8 cellular contexts compared by ENCODE assay signal in genomic region chr1:168145184-168146159, GRCh38. TPM values are rescaled to one million over a fixed set of nuclear protein-coding genes. Genes with fewer than 3 reads are reported as not detected.
DNase-seq lines count a peak whose midpoint lies in the region; ATAC-seq, FAIRE-seq and TF ChIP-seq lines count a peak whose summit lies in the region.

No MANE protein-coding gene starts in this region.

- TF ChIP-seq POLR2A in breast epithelium (IDR thresholded peaks at IDR 0.05): no peak

- no peaks in the 10 kb centered on the region for H3K27me3 ChIP-seq in breast epithelium

- FAIRE-seq in islet of Langerhans (lab: Jason Lieb, UNC): peak; percentile 58

- ATAC-seq in GM18873 (IDR thresholded peaks at IDR 0.05; ENCODE audit: low FRiP score, unreplicated experiment) (peak; percentile 74), HG03135 (IDR thresholded peaks at IDR 0.05; ENCODE audit: unreplicated experiment) (peak; percentile 94)

- H3K9me3 ChIP-seq in breast epithelium: no peaks in the 10 kb centered on the region

- no peaks in the 10 kb centered on the region for H3K4me1 ChIP-seq in breast epithelium

- no peak overlapping the region for H3K27ac ChIP-seq in breast epithelium

- H3K4me3 ChIP-seq in AG09309 (ENCODE audit: control insufficient read depth, low read depth, low read length) (no peak overlapping the region), WI38 (ENCODE audit: low read depth, low read length) (no peak overlapping the region), breast epithelium (no peak overlapping the region)

- intact Hi-C loops in breast epithelium (cut with DNase I; ENCODE audit: low total_unique reads): no loop called here

- TF ChIP-seq CTCF in AG09309 (IDR thresholded peaks at IDR 0.05; ENCODE audit: control insufficient read depth, insufficient read depth, low read depth, low read length, missing control alignments) (peak; percentile 99), WI38 (IDR thresholded peaks at IDR 0.05; ENCODE audit: low read depth, low read length) (peak; percentile 100), breast epithelium (IDR thresholded peaks at IDR 0.05) (peak; percentile 74 to 94 (median 88))

- H3K36me3 ChIP-seq in breast epithelium: no peaks in the 10 kb centered on the region

- peak; percentile 45 for DNase-seq in AG09309 (ENCODE audit: low read depth)
- DNase-seq in NCI-H2196 (lab: John Stamatoyannopoulos, UW; ENCODE audit: unreplicated experiment): peak; percentile 89
- peak; percentile 74 to 87 for DNase-seq in breast epithelium (ENCODE audit: low spot score in 2 of 2)
- DNase-seq in stimulated activated CD4-positive, alpha-beta T cell treated with anti-CD3 and anti-CD28 coated beads, Interleukin-1b, Interleukin-23, amount 100 ng/mL, for 24 hours (ENCODE audit: low read depth in 4 of 4, low spot score in 1 of 4): peak; percentile 68 to 88 (median 78)

RNA-seq across cellular contexts. Expression of gene GPR161, which starts 8.7 kb away (rescaled TPM):
- total RNA-seq in breast epithelium: 1 to 10 TPM; 2.8 to 5.6 (median 4.5) TPM

RNA-seq across cellular contexts. Expression of gene TIPRL, which starts 33.3 kb away (rescaled TPM):
- 10 to 100 TPM; 18.0 to 24.9 (median 18.7) TPM for total RNA-seq in breast epithelium
